In the genomic region with DNA sequence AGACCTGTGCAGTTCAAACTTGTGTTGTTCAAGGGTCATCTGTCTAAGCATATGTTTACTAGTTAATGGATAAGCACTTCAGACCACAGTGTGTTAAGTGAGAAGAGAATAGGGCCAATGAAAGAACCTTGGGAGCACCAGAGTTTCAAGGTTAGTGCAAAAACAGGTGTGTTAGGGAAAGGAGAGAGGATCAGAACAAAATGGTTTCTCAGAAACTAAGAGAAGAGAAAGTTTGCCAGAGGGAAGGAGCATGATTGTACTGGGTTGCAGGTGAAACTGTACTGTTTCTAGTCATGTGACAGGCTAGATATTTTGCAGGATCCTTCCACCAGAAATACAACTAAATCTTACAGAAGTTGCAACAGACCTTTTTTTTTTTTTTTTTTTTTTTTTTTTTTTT, we compare ENCODE assay signal across 1 cellular context.
TF ChIP-seq lines count a peak whose summit lies in the region.

No MANE protein-coding gene starts in this region.

TF ChIP-seq in HepG2, 621 proteins besides CTCF, POLR2A, EP300 and RAD21 (continued from another document and continues in another):
- TF ChIP-seq FOXA3 (CRISPR knock-in tag; IDR thresholded peaks at IDR 0.05) (peak; percentile 36; the same call in 1 of the 2 replicates), ZNF496 (CRISPR knock-in tag; IDR thresholded peaks at IDR 0.05; ENCODE audit: insufficient replicate concordance) (no peak), ZNF143 (CRISPR knock-in tag; IDR thresholded peaks at IDR 0.05) (no peak), FOXO1 (CRISPR knock-in tag; IDR thresholded peaks at IDR 0.05) (peak; percentile 59; the same call in 1 of the 2 replicates), HNF4G (IDR thresholded peaks at IDR 0.05; ENCODE audit: borderline replicate concordance, low read depth, low read length) (0 out of 2 replicates have a peak, but pooled peaks have one; percentile 23), HNF4G (CRISPR knock-in tag; IDR thresholded peaks at IDR 0.05; ENCODE audit: borderline replicate concordance, low read depth) (no peak), MTA3 (CRISPR knock-in tag; IDR thresholded peaks at IDR 0.05) (no peak), HOXA3 (CRISPR knock-in tag; IDR thresholded peaks at IDR 0.05) (no peak), EEA1 (CRISPR knock-in tag; IDR thresholded peaks at IDR 0.05; ENCODE audit: borderline replicate concordance) (no peak), ZNF331 (CRISPR knock-in tag; IDR thresholded peaks at IDR 0.05) (no peak; the same call in 1 of the 2 replicates), RAD51 (IDR thresholded peaks at IDR 0.05; ENCODE audit: borderline replicate concordance) (0 out of 2 replicates have a peak, but pooled peaks have one; percentile 13), SOX13 (IDR thresholded peaks at IDR 0.05) (no peak), SOX13 (CRISPR knock-in tag; conservative IDR thresholded peaks at IDR 0.05 in 1 of 2, IDR thresholded peaks at IDR 0.05 in 1 of 2) (peak in 1 of 2 experiments; percentile 76; a peak in 2 of 4 replicates), POLR2G (IDR thresholded peaks at IDR 0.05; ENCODE audit: low read depth, low read length) (no peak), NR2F1 (CRISPR knock-in tag; IDR thresholded peaks at IDR 0.05) (no peak), SAP130 (CRISPR knock-in tag; IDR thresholded peaks at IDR 0.05; ENCODE audit: low read depth) (peak; percentile 79), SSRP1 (CRISPR knock-in tag; IDR thresholded peaks at IDR 0.05) (0 out of 2 replicates have a peak, but pooled peaks have one; percentile 36), ZNF567 (CRISPR knock-in tag; IDR thresholded peaks at IDR 0.05; ENCODE audit: borderline replicate concordance) (no peak), ETV6 (CRISPR knock-in tag; conservative IDR thresholded peaks at IDR 0.05) (no peak), HNRNPK (IDR thresholded peaks at IDR 0.05; ENCODE audit: low read depth, low read length, poor library complexity, severe bottlenecking) (no peak), GLI4 (CRISPR knock-in tag; IDR thresholded peaks at IDR 0.05; ENCODE audit: borderline replicate concordance) (no peak), HCFC1 (IDR thresholded peaks at IDR 0.05; ENCODE audit: low read depth, low read length) (no peak), SETDB1 (CRISPR knock-in tag; IDR thresholded peaks at IDR 0.05; ENCODE audit: borderline replicate concordance) (no peak), ZNF557 (CRISPR knock-in tag; IDR thresholded peaks at IDR 0.05) (no peak), PCBP1 (IDR thresholded peaks at IDR 0.05; ENCODE audit: borderline replicate concordance, low read depth, low read length) (no peak)
- TF ChIP-seq, protein P1, sequence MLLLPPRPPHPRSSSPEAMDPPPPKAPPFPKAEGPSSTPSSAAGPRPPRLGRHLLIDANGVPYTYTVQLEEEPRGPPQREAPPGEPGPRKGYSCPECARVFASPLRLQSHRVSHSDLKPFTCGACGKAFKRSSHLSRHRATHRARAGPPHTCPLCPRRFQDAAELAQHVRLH (CRISPR knock-in tag; IDR thresholded peaks at IDR 0.05; ENCODE audit: borderline replicate concordance, low read depth): no peak
- TF ChIP-seq, protein P2, sequence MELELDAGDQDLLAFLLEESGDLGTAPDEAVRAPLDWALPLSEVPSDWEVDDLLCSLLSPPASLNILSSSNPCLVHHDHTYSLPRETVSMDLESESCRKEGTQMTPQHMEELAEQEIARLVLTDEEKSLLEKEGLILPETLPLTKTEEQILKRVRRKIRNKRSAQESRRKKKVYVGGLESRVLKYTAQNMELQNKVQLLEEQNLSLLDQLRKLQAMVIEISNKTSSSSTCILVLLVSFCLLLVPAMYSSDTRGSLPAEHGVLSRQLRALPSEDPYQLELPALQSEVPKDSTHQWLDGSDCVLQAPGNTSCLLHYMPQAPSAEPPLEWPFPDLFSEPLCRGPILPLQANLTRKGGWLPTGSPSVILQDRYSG (CRISPR knock-in tag; IDR thresholded peaks at IDR 0.05): no peak
- TF ChIP-seq, protein P3, sequence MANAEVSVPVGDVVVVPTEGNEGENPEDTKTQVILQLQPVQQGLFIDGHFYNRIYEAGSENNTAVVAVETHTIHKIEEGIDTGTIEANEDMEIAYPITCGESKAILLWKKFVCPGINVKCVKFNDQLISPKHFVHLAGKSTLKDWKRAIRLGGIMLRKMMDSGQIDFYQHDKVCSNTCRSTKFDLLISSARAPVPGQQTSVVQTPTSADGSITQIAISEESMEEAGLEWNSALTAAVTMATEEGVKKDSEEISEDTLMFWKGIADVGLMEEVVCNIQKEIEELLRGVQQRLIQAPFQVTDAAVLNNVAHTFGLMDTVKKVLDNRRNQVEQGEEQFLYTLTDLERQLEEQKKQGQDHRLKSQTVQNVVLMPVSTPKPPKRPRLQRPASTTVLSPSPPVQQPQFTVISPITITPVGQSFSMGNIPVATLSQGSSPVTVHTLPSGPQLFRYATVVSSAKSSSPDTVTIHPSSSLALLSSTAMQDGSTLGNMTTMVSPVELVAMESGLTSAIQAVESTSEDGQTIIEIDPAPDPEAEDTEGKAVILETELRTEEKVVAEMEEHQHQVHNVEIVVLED (CRISPR knock-in tag; IDR thresholded peaks at IDR 0.05; ENCODE audit: borderline replicate concordance): peak; percentile 21; the same call in 1 of the 2 replicates
- TF ChIP-seq, protein P4, sequence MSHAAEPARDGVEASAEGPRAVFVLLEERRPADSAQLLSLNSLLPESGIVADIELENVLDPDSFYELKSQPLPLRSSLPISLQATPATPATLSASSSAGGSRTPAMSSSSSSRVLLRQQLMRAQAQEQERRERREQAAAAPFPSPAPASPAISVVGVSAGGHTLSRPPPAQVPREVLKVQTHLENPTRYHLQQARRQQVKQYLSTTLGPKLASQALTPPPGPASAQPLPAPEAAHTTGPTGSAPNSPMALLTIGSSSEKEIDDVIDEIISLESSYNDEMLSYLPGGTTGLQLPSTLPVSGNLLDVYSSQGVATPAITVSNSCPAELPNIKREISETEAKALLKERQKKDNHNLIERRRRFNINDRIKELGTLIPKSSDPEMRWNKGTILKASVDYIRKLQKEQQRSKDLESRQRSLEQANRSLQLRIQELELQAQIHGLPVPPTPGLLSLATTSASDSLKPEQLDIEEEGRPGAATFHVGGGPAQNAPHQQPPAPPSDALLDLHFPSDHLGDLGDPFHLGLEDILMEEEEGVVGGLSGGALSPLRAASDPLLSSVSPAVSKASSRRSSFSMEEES (CRISPR knock-in tag; IDR thresholded peaks at IDR 0.05): 0 out of 2 replicates have a peak, but pooled peaks have one; percentile 10
- TF ChIP-seq, protein P5, sequence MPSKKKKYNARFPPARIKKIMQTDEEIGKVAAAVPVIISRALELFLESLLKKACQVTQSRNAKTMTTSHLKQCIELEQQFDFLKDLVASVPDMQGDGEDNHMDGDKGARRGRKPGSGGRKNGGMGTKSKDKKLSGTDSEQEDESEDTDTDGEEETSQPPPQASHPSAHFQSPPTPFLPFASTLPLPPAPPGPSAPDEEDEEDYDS (CRISPR knock-in tag; IDR thresholded peaks at IDR 0.05): 0 out of 2 replicates have a peak, but pooled peaks have one; percentile 30
- TF ChIP-seq, protein P6, sequence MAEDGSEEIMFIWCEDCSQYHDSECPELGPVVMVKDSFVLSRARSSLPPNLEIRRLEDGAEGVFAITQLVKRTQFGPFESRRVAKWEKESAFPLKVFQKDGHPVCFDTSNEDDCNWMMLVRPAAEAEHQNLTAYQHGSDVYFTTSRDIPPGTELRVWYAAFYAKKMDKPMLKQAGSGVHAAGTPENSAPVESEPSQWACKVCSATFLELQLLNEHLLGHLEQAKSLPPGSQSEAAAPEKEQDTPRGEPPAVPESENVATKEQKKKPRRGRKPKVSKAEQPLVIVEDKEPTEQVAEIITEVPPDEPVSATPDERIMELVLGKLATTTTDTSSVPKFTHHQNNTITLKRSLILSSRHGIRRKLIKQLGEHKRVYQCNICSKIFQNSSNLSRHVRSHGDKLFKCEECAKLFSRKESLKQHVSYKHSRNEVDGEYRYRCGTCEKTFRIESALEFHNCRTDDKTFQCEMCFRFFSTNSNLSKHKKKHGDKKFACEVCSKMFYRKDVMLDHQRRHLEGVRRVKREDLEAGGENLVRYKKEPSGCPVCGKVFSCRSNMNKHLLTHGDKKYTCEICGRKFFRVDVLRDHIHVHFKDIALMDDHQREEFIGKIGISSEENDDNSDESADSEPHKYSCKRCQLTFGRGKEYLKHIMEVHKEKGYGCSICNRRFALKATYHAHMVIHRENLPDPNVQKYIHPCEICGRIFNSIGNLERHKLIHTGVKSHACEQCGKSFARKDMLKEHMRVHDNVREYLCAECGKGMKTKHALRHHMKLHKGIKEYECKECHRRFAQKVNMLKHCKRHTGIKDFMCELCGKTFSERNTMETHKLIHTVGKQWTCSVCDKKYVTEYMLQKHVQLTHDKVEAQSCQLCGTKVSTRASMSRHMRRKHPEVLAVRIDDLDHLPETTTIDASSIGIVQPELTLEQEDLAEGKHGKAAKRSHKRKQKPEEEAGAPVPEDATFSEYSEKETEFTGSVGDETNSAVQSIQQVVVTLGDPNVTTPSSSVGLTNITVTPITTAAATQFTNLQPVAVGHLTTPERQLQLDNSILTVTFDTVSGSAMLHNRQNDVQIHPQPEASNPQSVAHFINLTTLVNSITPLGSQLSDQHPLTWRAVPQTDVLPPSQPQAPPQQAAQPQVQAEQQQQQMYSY (CRISPR knock-in tag; IDR thresholded peaks at IDR 0.05): no peak
- TF ChIP-seq, protein P7, sequence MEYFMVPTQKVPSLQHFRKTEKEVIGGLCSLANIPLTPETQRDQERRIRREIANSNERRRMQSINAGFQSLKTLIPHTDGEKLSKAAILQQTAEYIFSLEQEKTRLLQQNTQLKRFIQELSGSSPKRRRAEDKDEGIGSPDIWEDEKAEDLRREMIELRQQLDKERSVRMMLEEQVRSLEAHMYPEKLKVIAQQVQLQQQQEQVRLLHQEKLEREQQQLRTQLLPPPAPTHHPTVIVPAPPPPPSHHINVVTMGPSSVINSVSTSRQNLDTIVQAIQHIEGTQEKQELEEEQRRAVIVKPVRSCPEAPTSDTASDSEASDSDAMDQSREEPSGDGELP (IDR thresholded peaks at IDR 0.05; ENCODE audit: borderline replicate concordance, low read depth): peak; percentile 68; the same call in 1 of the 2 replicates
- TF ChIP-seq, protein P8, sequence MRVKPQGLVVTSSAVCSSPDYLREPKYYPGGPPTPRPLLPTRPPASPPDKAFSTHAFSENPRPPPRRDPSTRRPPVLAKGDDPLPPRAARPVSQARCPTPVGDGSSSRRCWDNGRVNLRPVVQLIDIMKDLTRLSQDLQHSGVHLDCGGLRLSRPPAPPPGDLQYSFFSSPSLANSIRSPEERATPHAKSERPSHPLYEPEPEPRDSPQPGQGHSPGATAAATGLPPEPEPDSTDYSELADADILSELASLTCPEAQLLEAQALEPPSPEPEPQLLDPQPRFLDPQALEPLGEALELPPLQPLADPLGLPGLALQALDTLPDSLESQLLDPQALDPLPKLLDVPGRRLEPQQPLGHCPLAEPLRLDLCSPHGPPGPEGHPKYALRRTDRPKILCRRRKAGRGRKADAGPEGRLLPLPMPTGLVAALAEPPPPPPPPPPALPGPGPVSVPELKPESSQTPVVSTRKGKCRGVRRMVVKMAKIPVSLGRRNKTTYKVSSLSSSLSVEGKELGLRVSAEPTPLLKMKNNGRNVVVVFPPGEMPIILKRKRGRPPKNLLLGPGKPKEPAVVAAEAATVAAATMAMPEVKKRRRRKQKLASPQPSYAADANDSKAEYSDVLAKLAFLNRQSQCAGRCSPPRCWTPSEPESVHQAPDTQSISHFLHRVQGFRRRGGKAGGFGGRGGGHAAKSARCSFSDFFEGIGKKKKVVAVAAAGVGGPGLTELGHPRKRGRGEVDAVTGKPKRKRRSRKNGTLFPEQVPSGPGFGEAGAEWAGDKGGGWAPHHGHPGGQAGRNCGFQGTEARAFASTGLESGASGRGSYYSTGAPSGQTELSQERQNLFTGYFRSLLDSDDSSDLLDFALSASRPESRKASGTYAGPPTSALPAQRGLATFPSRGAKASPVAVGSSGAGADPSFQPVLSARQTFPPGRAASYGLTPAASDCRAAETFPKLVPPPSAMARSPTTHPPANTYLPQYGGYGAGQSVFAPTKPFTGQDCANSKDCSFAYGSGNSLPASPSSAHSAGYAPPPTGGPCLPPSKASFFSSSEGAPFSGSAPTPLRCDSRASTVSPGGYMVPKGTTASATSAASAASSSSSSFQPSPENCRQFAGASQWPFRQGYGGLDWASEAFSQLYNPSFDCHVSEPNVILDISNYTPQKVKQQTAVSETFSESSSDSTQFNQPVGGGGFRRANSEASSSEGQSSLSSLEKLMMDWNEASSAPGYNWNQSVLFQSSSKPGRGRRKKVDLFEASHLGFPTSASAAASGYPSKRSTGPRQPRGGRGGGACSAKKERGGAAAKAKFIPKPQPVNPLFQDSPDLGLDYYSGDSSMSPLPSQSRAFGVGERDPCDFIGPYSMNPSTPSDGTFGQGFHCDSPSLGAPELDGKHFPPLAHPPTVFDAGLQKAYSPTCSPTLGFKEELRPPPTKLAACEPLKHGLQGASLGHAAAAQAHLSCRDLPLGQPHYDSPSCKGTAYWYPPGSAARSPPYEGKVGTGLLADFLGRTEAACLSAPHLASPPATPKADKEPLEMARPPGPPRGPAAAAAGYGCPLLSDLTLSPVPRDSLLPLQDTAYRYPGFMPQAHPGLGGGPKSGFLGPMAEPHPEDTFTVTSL (CRISPR knock-in tag; IDR thresholded peaks at IDR 0.05; ENCODE audit: borderline replicate concordance): peak; percentile 22; the same call in 1 of the 2 replicates
- TF ChIP-seq, protein P9, sequence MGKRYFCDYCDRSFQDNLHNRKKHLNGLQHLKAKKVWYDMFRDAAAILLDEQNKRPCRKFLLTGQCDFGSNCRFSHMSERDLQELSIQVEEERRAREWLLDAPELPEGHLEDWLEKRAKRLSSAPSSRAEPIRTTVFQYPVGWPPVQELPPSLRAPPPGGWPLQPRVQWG (CRISPR knock-in tag; IDR thresholded peaks at IDR 0.05; ENCODE audit: borderline replicate concordance, low read depth): no peak
- TF ChIP-seq, protein P10, sequence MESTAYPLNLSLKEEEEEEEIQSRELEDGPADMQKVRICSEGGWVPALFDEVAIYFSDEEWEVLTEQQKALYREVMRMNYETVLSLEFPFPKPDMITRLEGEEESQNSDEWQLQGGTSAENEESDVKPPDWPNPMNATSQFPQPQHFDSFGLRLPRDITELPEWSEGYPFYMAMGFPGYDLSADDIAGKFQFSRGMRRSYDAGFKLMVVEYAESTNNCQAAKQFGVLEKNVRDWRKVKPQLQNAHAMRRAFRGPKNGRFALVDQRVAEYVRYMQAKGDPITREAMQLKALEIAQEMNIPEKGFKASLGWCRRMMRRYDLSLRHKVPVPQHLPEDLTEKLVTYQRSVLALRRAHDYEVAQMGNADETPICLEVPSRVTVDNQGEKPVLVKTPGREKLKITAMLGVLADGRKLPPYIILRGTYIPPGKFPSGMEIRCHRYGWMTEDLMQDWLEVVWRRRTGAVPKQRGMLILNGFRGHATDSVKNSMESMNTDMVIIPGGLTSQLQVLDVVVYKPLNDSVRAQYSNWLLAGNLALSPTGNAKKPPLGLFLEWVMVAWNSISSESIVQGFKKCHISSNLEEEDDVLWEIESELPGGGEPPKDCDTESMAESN (CRISPR knock-in tag; conservative IDR thresholded peaks at IDR 0.05): no peak
- TF ChIP-seq, protein P11, sequence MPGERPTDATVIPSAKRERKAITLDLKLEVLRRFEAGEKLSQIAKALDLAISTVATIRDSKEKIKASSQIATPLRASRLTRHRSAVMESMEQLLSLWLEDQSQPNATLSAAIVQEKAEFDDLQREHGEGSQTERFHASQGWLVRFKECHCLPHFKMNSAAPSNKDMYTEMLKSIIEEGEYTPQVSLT (CRISPR knock-in tag; IDR thresholded peaks at IDR 0.05; ENCODE audit: borderline replicate concordance, low read depth): no peak
